8 cellular contexts compared by ENCODE assay signal in the genomic region with DNA sequence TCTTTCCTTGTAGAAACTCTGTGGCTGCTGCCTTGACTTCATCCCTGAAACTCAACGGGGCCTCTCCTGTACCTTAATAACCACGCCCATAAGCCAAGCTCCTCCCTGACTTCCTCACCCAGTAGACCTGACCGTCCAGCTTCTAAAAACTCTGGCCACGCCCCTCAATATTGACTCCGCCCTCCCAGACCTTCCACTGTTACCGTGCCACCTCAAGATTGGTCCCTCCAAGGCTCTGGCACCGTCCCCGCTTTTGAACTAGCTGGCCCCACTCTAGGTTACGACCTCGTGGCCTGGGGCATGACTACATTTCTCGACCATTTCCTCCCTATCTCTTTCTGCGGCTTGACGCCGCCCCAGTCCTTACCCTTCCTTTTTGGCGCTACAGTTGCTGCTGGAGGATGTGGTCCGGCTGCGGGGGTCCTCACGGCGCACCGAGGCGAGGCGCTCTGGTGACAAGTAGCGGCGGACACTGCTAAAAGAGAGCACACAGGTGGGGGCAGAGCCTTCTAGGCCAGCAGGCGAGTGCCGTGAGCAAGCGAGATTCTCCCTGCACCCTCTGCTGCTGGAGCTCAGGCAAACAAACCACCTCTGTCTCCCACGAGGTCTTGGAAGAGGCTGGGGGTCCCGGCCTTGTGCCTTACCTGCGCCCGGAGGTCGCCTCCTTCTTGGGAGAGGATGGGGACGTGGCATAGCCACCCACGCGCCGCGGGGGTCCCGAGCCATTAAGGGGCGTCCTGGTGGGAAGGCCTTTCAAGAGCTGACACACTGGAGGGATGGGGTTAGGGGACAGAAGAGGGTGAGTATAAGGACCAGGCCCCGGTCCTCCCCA. TPM values are rescaled to one million over a fixed set of nuclear protein-coding genes. Genes with fewer than 3 reads are reported as not detected.
A peak's percentile ranks its signal among the peaks of the same experiment; 100 is the strongest.
DNase-seq lines count a peak whose midpoint lies in the region; ATAC-seq, FAIRE-seq and TF ChIP-seq lines count a peak whose summit lies in the region.

No MANE protein-coding gene starts in this region.

- peak overlapping the region; percentile 96 for H3K27ac Mint-ChIP-seq in HFFc6

- RAD21 ChIA-PET in GM12878 (lab: Charles Lee; ENCODE audit: unreplicated experiment), result interaction anchor here (0.5 to 4.3 kb wide), 40 partner anchors 11 to 239 kb away, joined by 3 to 47 read pairs (median 4); partner anchors contain the start of genes ERCC1, FOSB, GIPR and OPA3

- peaks cover 56% of the 10 kb centered on the region for H3K4me1 Mint-ChIP-seq in HFFc6 (ENCODE audit: low read depth)

- H4K20me1 ChIP-seq in GM12878 (ENCODE audit: control insufficient read depth, insufficient read depth), result no peaks in the 10 kb centered on the region

- H3K4me2 ChIP-seq in GM12878 (ENCODE audit: control insufficient read depth, insufficient read depth), result peak overlapping the region; percentile 93

- 1% methylated on average over 40 of the region's 40 CpGs for WGBS in GM12878 (ENCODE audit: insufficient coverage, insufficient replicate concordance, low lambda C conversion rate, missing lambda C conversion rate)

- H3K4me3 Mint-ChIP-seq in HFFc6, result peak overlapping the region; percentile 88

- CTCF ChIA-PET in GM12878 (lab: Yijun Ruan, JAX), result interaction anchor here (0.5 to 3.9 kb wide), 49 partner anchors 9 to 213 kb away, joined by 3 to 43 read pairs (median 5); partner anchors contain the start of genes OPA3, QPCTL, RTN2 and SIX5

- H3K4me1 ChIP-seq in GM12878 (ENCODE audit: control insufficient read depth, insufficient read depth, low read length) (peaks cover 33% of the 10 kb centered on the region), iPS-18a (ENCODE audit: control insufficient read depth, low read depth, low read length) (peaks cover 16% of the 10 kb centered on the region)

- no peaks in the 10 kb centered on the region for H3K27me3 ChIP-seq in GM12878 (replicated peaks in 1 of 2; ENCODE audit: control insufficient read depth in 2 of 2, insufficient read depth in 2 of 2, low read length in 1 of 2)
- H3K27me3 ChIP-seq in iPS-18a (ENCODE audit: control insufficient read depth, insufficient read depth, low read length), result peaks cover 23% of the 10 kb centered on the region

- H3K4me3 ChIP-seq in GM12878 (peak overlapping the region; percentile 75), iPS-18a (ENCODE audit: low read length) (peak overlapping the region; percentile 61)

- DNase-seq in GM03348 (ENCODE audit: low spot score) (peak; percentile 70), HFFc6 (peak; percentile 83), NCI-H1105 treated with DMSO at 0.1 percent for 48 hours (lab: John Stamatoyannopoulos, UW) (peak; percentile 87), T-helper 9 cell (peak; percentile 40), GM12878 (ENCODE audit: low read depth, low spot score) (peak; percentile 95), midbrain (lab: John Stamatoyannopoulos, UW) (no peak)
- DNase-seq in stimulated activated CD4-positive, alpha-beta T cell treated with anti-CD3 and anti-CD28 coated beads, Interleukin-12 subunit alpha, Interleukin-12 subunit beta, amount 100 ng/mL, for 24 hours (ENCODE audit: low read depth in 2 of 2), result peak; percentile 59 to 96

- H3K9ac ChIP-seq in GM12878 (ENCODE audit: control insufficient read depth, insufficient read depth, low read length) (peak overlapping the region; percentile 82), iPS-18a (ENCODE audit: low read length) (no peak overlapping the region)

- SMC1A ChIA-PET in GM12878 (lab: Charles Lee; ENCODE audit: uncharacterized antibody, unreplicated experiment), result interaction anchor here (0.9 to 5.3 kb wide), 23 partner anchors 11 to 238 kb away, joined by 3 to 39 read pairs (median 6); partner anchors contain the start of genes GIPR, OPA3, QPCTL and SNRPD2

- H3K9me3 ChIP-seq in GM12878 (replicated peaks; ENCODE audit: control insufficient read depth, insufficient read depth, low read length), result no peaks in the 10 kb centered on the region
- H3K9me3 ChIP-seq in iPS-18a (ENCODE audit: control insufficient read depth, low read depth, low read length), result no peaks in the 10 kb centered on the region

- TF ChIP-seq RAD21 in GM12878 (IDR thresholded peaks at IDR 0.05; ENCODE audit: insufficient read depth, low read depth, low read length), result no peak

- H3K36me3 ChIP-seq in GM12878 (ENCODE audit: control insufficient read depth in 2 of 2, insufficient read depth in 2 of 2, low read length in 1 of 2), result no peaks in the 10 kb centered on the region
- H3K36me3 ChIP-seq in iPS-18a (ENCODE audit: control insufficient read depth, low read depth, low read length), result no peaks in the 10 kb centered on the region

- POLR2A ChIA-PET in GM12878 (lab: Charles Lee), result interaction anchor here (0.6 to 3.7 kb wide), 29 partner anchors 9 to 214 kb away, joined by 3 to 25 read pairs (median 5); partner anchors contain the start of genes FBXO46, GIPR, OPA3 and SNRPD2

- H3K79me2 ChIP-seq in GM12878 (ENCODE audit: control insufficient read depth, insufficient read depth, low read length), result peaks cover 11% of the 10 kb centered on the region

- peak; percentile 67 for TF ChIP-seq POLR2A in GM12878 (IDR thresholded peaks at IDR 0.05; ENCODE audit: low read depth, low read length)

- H3K27ac ChIP-seq in GM12878 (ENCODE audit: control insufficient read depth, insufficient read depth), result peak overlapping the region; percentile 74
- H3K27ac ChIP-seq in iPS-18a (ENCODE audit: low read length), result no peak overlapping the region

- peak; percentile 66 for ATAC-seq in GM12878

- H3K9me3 Mint-ChIP-seq in HFFc6, result peaks cover 6% of the 10 kb centered on the region; the same call in 1 of the 2 replicates

- in situ Hi-C loops in GM12878 (cut with MboI), result loop anchor here (10.0 kb wide), 1 partner anchor 117 kb away; no protein-coding TSS in a partner anchor

- TF ChIP-seq CTCF in HFFc6 (IDR thresholded peaks at IDR 0.05) (no peak), GM12878 (IDR thresholded peaks at IDR 0.05 in 2 of 3, conservative IDR thresholded peaks at IDR 0.05 in 1 of 3; ENCODE audit: control insufficient read depth in 2 of 3, extremely low read depth in 1 of 3, insufficient read depth in 1 of 3, low read depth in 3 of 3, low read length in 3 of 3) (no peak)

- TSS peak; percentile 98 for BruUV-seq in GM12878 (replicated peaks; lab: Mats Ljungman, UMichigan)

- intact Hi-C loops in GM12878 (cut with micrococcal nuclease; ENCODE audit: unreplicated experiment), result loop anchor here (1.0 to 10.0 kb wide), 7 partner anchors 9 to 237 kb away; partner anchors contain the start of genes POLR1G, PPP1R13L and VASP

- H2AFZ ChIP-seq in GM12878 (ENCODE audit: control insufficient read depth, low read depth, low read length), result peak overlapping the region; percentile 30

- no peak for TF ChIP-seq EP300 in GM12878 (IDR thresholded peaks at IDR 0.05; ENCODE audit: borderline replicate concordance in 1 of 2, control insufficient read depth in 1 of 2, low read depth in 2 of 2, low read length in 2 of 2)

- peak; percentile 97 for FAIRE-seq in GM12878 (lab: Jason Lieb, UNC)

- peaks cover 2% of the 10 kb centered on the region for H3K27me3 Mint-ChIP-seq in HFFc6 (ENCODE audit: insufficient read depth)

- H3K36me3 Mint-ChIP-seq in HFFc6 (ENCODE audit: low read depth), result peaks cover 18% of the 10 kb centered on the region

RNA-seq across cellular contexts. Expression of gene EML2, which starts 2.3 kb away (rescaled TPM):
- total RNA-seq in HFFc6 (2021; fragmentation: NEBNext Ultra II Directional; extraction: Animal tissue kit (Norgen Biotek cat#: 25700)), result 10 to 100 TPM; 57.8 to 71.2 (median 64.7) TPM
- 163 and 188 TPM in 2 replicates for total RNA-seq in GM12878 (2013; cell fraction: nucleolus; rRNA removed)
- total RNA-seq in GM12878 (2014; rRNA removed) (44.0 and 46.7 TPM in 2 replicates), GM12878 (2014; rRNA removed; fragmentation: Illumina TruSeq; extraction: Trizol) (23.4 and 23.8 TPM in 2 replicates), GM12878 (2021) (64.0 and 72.2 TPM in 2 replicates)
- polyA plus RNA-seq in GM12878 (2011; ENCODE audit: low read depth), result 29.8 TPM
- polyA plus RNA-seq in GM12878 (2011; rRNA removed) (28.4 and 47.7 TPM in 2 replicates), GM12878 (2014; fragmentation: Illumina TruSeq; extraction: Trizol) (18.2 and 25.3 TPM in 2 replicates), GM12878 (2014; fragmentation: Nextera tagmentation; extraction: Ambion mirVana) (1 to 10 TPM; 1.6 to 2.2 TPM), GM12878 (2014; rRNA removed) (56.1 and 56.6 TPM in 2 replicates), GM12878 (2016; fragmentation: Nextera tagmentation; extraction: Ambion mirVana) (10 to 100 TPM; 27.4 to 27.6 TPM)
- polyA plus RNA-seq in GM12878 (2011; cell fraction: cytosol; rRNA removed), result 56.3 and 65.9 TPM in 2 replicates
- polyA plus RNA-seq in GM12878 (2011; cell fraction: nucleus; rRNA removed), result 324 and 327 TPM in 2 replicates
- polyA plus RNA-seq in GM12878 (2012), result 60.4 and 77.9 TPM in 2 replicates
- polyA minus RNA-seq in GM12878 (2011; rRNA and poly(A)+ RNA removed), result 48.7 and 64.3 TPM in 2 replicates
- 22.5 and 26.9 TPM in 2 replicates for polyA minus RNA-seq in GM12878 (2011; cell fraction: cytosol; rRNA and poly(A)+ RNA removed)
- polyA minus RNA-seq in GM12878 (2011; cell fraction: nucleus; rRNA and poly(A)+ RNA removed), result 71.6 and 94.8 TPM in 2 replicates

RNA-seq across cellular contexts. Expression of gene GIPR, which starts 26.5 kb away (rescaled TPM):
- total RNA-seq in HFFc6 (2021; fragmentation: NEBNext Ultra II Directional; extraction: Animal tissue kit (Norgen Biotek cat#: 25700)), result 1 to 10 TPM in 1 of 6 experiments, under 1 TPM in 5; 0.31 to 1.1 (median 0.68) TPM
- 85.9 and 95.2 TPM in 2 replicates for total RNA-seq in GM12878 (2013; cell fraction: nucleolus; rRNA removed)
- total RNA-seq in GM12878 (2014; rRNA removed) (14.5 and 17.8 TPM in 2 replicates), GM12878 (2014; rRNA removed; fragmentation: Illumina TruSeq; extraction: Trizol) (17.9 and 18.0 TPM in 2 replicates), GM12878 (2021) (22.1 and 25.6 TPM in 2 replicates)
- polyA plus RNA-seq in GM12878 (2011; ENCODE audit: low read depth), result 19.2 TPM
- polyA plus RNA-seq in GM12878 (2011; rRNA removed) (12.3 and 13.8 TPM in 2 replicates), GM12878 (2014; fragmentation: Illumina TruSeq; extraction: Trizol) (10.5 and 13.6 TPM in 2 replicates), GM12878 (2014; fragmentation: Nextera tagmentation; extraction: Ambion mirVana) (1 to 10 TPM; 1.7 TPM), GM12878 (2014; rRNA removed) (26.3 and 27.1 TPM in 2 replicates), GM12878 (2016; fragmentation: Nextera tagmentation; extraction: Ambion mirVana) (1 to 10 TPM; 4.2 to 5.4 TPM)
- 9.7 and 14.7 TPM in 2 replicates for polyA plus RNA-seq in GM12878 (2011; cell fraction: cytosol; rRNA removed)
- 121 and 135 TPM in 2 replicates for polyA plus RNA-seq in GM12878 (2011; cell fraction: nucleus; rRNA removed)
- 31.5 and 53.5 TPM in 2 replicates for polyA plus RNA-seq in GM12878 (2012)
- 19.0 and 34.2 TPM in 2 replicates for polyA minus RNA-seq in GM12878 (2011; rRNA and poly(A)+ RNA removed)
- 7.2 and 8.6 TPM in 2 replicates for polyA minus RNA-seq in GM12878 (2011; cell fraction: cytosol; rRNA and poly(A)+ RNA removed)
- polyA minus RNA-seq in GM12878 (2011; cell fraction: nucleus; rRNA and poly(A)+ RNA removed), result 47.6 and 63.2 TPM in 2 replicates

RNA-seq across cellular contexts. Expression of gene GPR4, which starts 39.5 kb away (rescaled TPM):
- 10 to 100 TPM in 4 of 6 experiments, 1 to 10 TPM in 2; 3.7 to 16.8 (median 13.3) TPM for total RNA-seq in HFFc6 (2021; fragmentation: NEBNext Ultra II Directional; extraction: Animal tissue kit (Norgen Biotek cat#: 25700))
- 0.10 TPM in 1 of 2 replicates, not detected in the other for total RNA-seq in GM12878 (2013; cell fraction: nucleolus; rRNA removed)
- total RNA-seq in GM12878 (2014; rRNA removed), result not detected in 2 replicates
- total RNA-seq in GM12878 (2014; rRNA removed; fragmentation: Illumina TruSeq; extraction: Trizol), result not detected in 2 replicates
- total RNA-seq in GM12878 (2021), result not detected in 2 replicates
- polyA plus RNA-seq in GM12878 (2011; ENCODE audit: low read depth), result not detected
- polyA plus RNA-seq in GM12878 (2011; rRNA removed), result not detected in 2 replicates
- 0.07 TPM in 1 of 2 replicates, not detected in the other for polyA plus RNA-seq in GM12878 (2011; cell fraction: cytosol; rRNA removed)
- polyA plus RNA-seq in GM12878 (2011; cell fraction: nucleus; rRNA removed), result 0.12 and 0.13 TPM in 2 replicates
- polyA plus RNA-seq in GM12878 (2012), result not detected in 2 replicates
- polyA plus RNA-seq in GM12878 (2014; fragmentation: Illumina TruSeq; extraction: Trizol), result not detected in 2 replicates
- polyA plus RNA-seq in GM12878 (2014; fragmentation: Nextera tagmentation; extraction: Ambion mirVana), result not detected
- polyA plus RNA-seq in GM12878 (2014; rRNA removed), result 0.03 TPM in 1 of 2 replicates, not detected in the other
- polyA plus RNA-seq in GM12878 (2016; fragmentation: Nextera tagmentation; extraction: Ambion mirVana), result not detected
- not detected in 2 replicates for polyA minus RNA-seq in GM12878 (2011; rRNA and poly(A)+ RNA removed)
- not detected in 2 replicates for polyA minus RNA-seq in GM12878 (2011; cell fraction: cytosol; rRNA and poly(A)+ RNA removed)
- not detected in 2 replicates for polyA minus RNA-seq in GM12878 (2011; cell fraction: nucleus; rRNA and poly(A)+ RNA removed)

RNA-seq across cellular contexts. Expression of gene SNRPD2, which starts 50.3 kb away (rescaled TPM):
- total RNA-seq in HFFc6 (2021; fragmentation: NEBNext Ultra II Directional; extraction: Animal tissue kit (Norgen Biotek cat#: 25700)), result 100 to 1,000 TPM; 470 to 573 (median 517) TPM
- 19.1 and 20.3 TPM in 2 replicates for total RNA-seq in GM12878 (2013; cell fraction: nucleolus; rRNA removed)
- total RNA-seq in GM12878 (2014; rRNA removed) (600 and 677 TPM in 2 replicates), GM12878 (2014; rRNA removed; fragmentation: Illumina TruSeq; extraction: Trizol) (526 and 536 TPM in 2 replicates), GM12878 (2021) (806 and 844 TPM in 2 replicates)
- 1,217 TPM for polyA plus RNA-seq in GM12878 (2011; ENCODE audit: low read depth)
- polyA plus RNA-seq in GM12878 (2011; rRNA removed) (939 and 1,096 TPM in 2 replicates), GM12878 (2014; fragmentation: Illumina TruSeq; extraction: Trizol) (529 and 569 TPM in 2 replicates), GM12878 (2014; fragmentation: Nextera tagmentation; extraction: Ambion mirVana) (1,000 to 10,000 TPM; 3,237 to 3,621 TPM), GM12878 (2014; rRNA removed) (736 and 920 TPM in 2 replicates), GM12878 (2016; fragmentation: Nextera tagmentation; extraction: Ambion mirVana) (1,000 to 10,000 TPM; 1,262 to 1,451 TPM)
- 658 and 666 TPM in 2 replicates for polyA plus RNA-seq in GM12878 (2011; cell fraction: cytosol; rRNA removed)
- polyA plus RNA-seq in GM12878 (2011; cell fraction: nucleus; rRNA removed), result 281 and 330 TPM in 2 replicates
- polyA plus RNA-seq in GM12878 (2012), result 408 and 604 TPM in 2 replicates
- 108 and 145 TPM in 2 replicates for polyA minus RNA-seq in GM12878 (2011; rRNA and poly(A)+ RNA removed)
- polyA minus RNA-seq in GM12878 (2011; cell fraction: cytosol; rRNA and poly(A)+ RNA removed), result 68.6 and 75.2 TPM in 2 replicates
- polyA minus RNA-seq in GM12878 (2011; cell fraction: nucleus; rRNA and poly(A)+ RNA removed), result 41.1 and 50.2 TPM in 2 replicates

RNA-seq across cellular contexts. Expression of gene QPCTL, which starts 51.0 kb away (rescaled TPM):
- 10 to 100 TPM; 17.6 to 31.5 (median 19.9) TPM for total RNA-seq in HFFc6 (2021; fragmentation: NEBNext Ultra II Directional; extraction: Animal tissue kit (Norgen Biotek cat#: 25700))
- total RNA-seq in GM12878 (2013; cell fraction: nucleolus; rRNA removed), result 10.1 and 11.3 TPM in 2 replicates
- 17.5 and 19.4 TPM in 2 replicates for total RNA-seq in GM12878 (2014; rRNA removed)
- total RNA-seq in GM12878 (2014; rRNA removed; fragmentation: Illumina TruSeq; extraction: Trizol), result 6.9 and 7.6 TPM in 2 replicates
- total RNA-seq in GM12878 (2021), result 22.6 and 23.9 TPM in 2 replicates
- 8.6 TPM for polyA plus RNA-seq in GM12878 (2011; ENCODE audit: low read depth)
- 6.1 and 11.3 TPM in 2 replicates for polyA plus RNA-seq in GM12878 (2011; rRNA removed)
- polyA plus RNA-seq in GM12878 (2011; cell fraction: cytosol; rRNA removed), result 21.2 and 21.3 TPM in 2 replicates
- polyA plus RNA-seq in GM12878 (2011; cell fraction: nucleus; rRNA removed), result 61.2 and 61.4 TPM in 2 replicates
- 13.0 and 16.8 TPM in 2 replicates for polyA plus RNA-seq in GM12878 (2012)
- 7.4 and 9.0 TPM in 2 replicates for polyA plus RNA-seq in GM12878 (2014; fragmentation: Illumina TruSeq; extraction: Trizol)
- polyA plus RNA-seq in GM12878 (2014; fragmentation: Nextera tagmentation; extraction: Ambion mirVana), result 1 to 10 TPM; 1.1 to 1.7 TPM
- 21.0 and 24.1 TPM in 2 replicates for polyA plus RNA-seq in GM12878 (2014; rRNA removed)
- 10 to 100 TPM; 11.1 to 12.6 TPM for polyA plus RNA-seq in GM12878 (2016; fragmentation: Nextera tagmentation; extraction: Ambion mirVana)
- polyA minus RNA-seq in GM12878 (2011; rRNA and poly(A)+ RNA removed), result 9.5 and 15.0 TPM in 2 replicates
- polyA minus RNA-seq in GM12878 (2011; cell fraction: cytosol; rRNA and poly(A)+ RNA removed), result 6.7 and 7.9 TPM in 2 replicates
- 9.9 and 10.3 TPM in 2 replicates for polyA minus RNA-seq in GM12878 (2011; cell fraction: nucleus; rRNA and poly(A)+ RNA removed)

Comparison
In these comparisons a context has a peak if more than half of its experiments do, and no peak if none do; other contexts are left out.
1. RNA of gene GIPR, which starts 26.5 kb away (total RNA-seq): 14.5 to 95.2 TPM in GM12878; 0.31 to 1.1 TPM in HFFc6; every median in the first group is over 4 times any median in the second.
2. RNA of gene GPR4, which starts 39.5 kb away (total RNA-seq): 3.7 to 16.8 TPM in HFFc6; 0.10 TPM in GM12878; every median in the first group is over 4 times any median in the second.